ENCODE assay signal across 8 cellular contexts in genomic region chr22:42531401-42532084, GRCh38. TPM values are rescaled to one million over a fixed set of nuclear protein-coding genes. Genes with fewer than 3 reads are reported as not detected.
DNase-seq lines count a peak whose midpoint lies in the region; ATAC-seq, FAIRE-seq and TF ChIP-seq lines count a peak whose summit lies in the region.
"Not testable (repeated sequence)": the region's sequence is repeated elsewhere in the genome, so short reads cannot be mapped to it uniquely, and the experiment has no call there.
"Had no signal": no experiment of that assay in that cellular context is flagged by ENCODE, and none has a peak within 500 bp of the region (broad histone marks: within the 10 kb centered on the region; RNA-seq: fewer than 3 reads in every experiment).

No MANE protein-coding gene starts in this region.

- H4K20me1 ChIP-seq in BLaER1 treated with 17β-estradiol and CSF1 and Interleukin-3, amounts not matched to agents 10 nM and 100 nM; HepG2 (ENCODE audit: insufficient read depth, low read length): not testable (repeated sequence)

- peak overlapping the region; percentile 23 for H4K8ac ChIP-seq in trophoblast cell (ENCODE audit: low read depth, low read length)

- peak overlapping the region; percentile 73 for H3K14ac ChIP-seq in trophoblast cell (ENCODE audit: low read length)

- H2BK5ac ChIP-seq in trophoblast cell (ENCODE audit: low read depth, low read length, poor library complexity): not testable (repeated sequence)

- H4K12ac ChIP-seq in trophoblast cell (ENCODE audit: low read depth, low read length): not testable (repeated sequence)

- peak overlapping the region; percentile 79 for H2BK12ac ChIP-seq in trophoblast cell (ENCODE audit: low read length)

- not testable (repeated sequence) for H3K23ac ChIP-seq in trophoblast cell (ENCODE audit: low read length)

- not testable (repeated sequence) for H2AFZ ChIP-seq in HepG2 (ENCODE audit: low read length); trophoblast cell (ENCODE audit: insufficient read depth, low read length, poor library complexity)

- not testable (repeated sequence) for H3K18ac ChIP-seq in trophoblast cell (ENCODE audit: low read length)

- not testable (repeated sequence) for H3K4ac ChIP-seq in trophoblast cell (ENCODE audit: low read depth, low read length)

- H3K27me3 ChIP-seq in BLaER1 treated with 17β-estradiol and CSF1 and Interleukin-3, amounts not matched to agents 10 nM and 100 nM: peaks cover 0 to 12% (median 11%) of the 10 kb centered on the region in 11 experiments; a peak in 16 of 22 replicates
- not testable (repeated sequence) for H3K27me3 ChIP-seq in HepG2 (ENCODE audit: control insufficient read depth in 1 of 2, insufficient read depth in 2 of 2, low read length in 2 of 2); trophoblast cell (ENCODE audit: insufficient read depth, low read length)

- TF ChIP-seq POLR2A in HepG2 (IDR thresholded peaks at IDR 0.05; ENCODE audit: insufficient read depth in 1 of 2, low read depth in 2 of 2, low read length in 2 of 2): not testable (repeated sequence)

- H2AK5ac ChIP-seq in trophoblast cell (ENCODE audit: low read length): peak overlapping the region; percentile 60

- TF ChIP-seq EP300 in HepG2 (IDR thresholded peaks at IDR 0.05; ENCODE audit: low read depth in 2 of 2, low read length in 2 of 2); HepG2 (CRISPR knock-in tag; IDR thresholded peaks at IDR 0.05; ENCODE audit: borderline replicate concordance): not testable (repeated sequence)

- not testable (repeated sequence) for H3K79me2 ChIP-seq in HepG2 (ENCODE audit: insufficient read depth, low read length); trophoblast cell (ENCODE audit: control insufficient read depth, insufficient read depth, low read length, poor library complexity)

- H4K91ac ChIP-seq in trophoblast cell (ENCODE audit: low read depth, low read length): peak overlapping the region; percentile 70

- not testable (repeated sequence) for H3K4me3 ChIP-seq in BLaER1 treated with 17β-estradiol and CSF1 and Interleukin-3, amounts not matched to agents 10 nM and 100 nM; fibroblast of villous mesenchyme (ENCODE audit: low read depth, low read length); HepG2 (replicated peaks in 1 of 3; ENCODE audit: insufficient read depth in 1 of 3, low read depth in 2 of 3, low read length in 3 of 3); trophoblast cell (ENCODE audit: low read depth, low read length)

- DNase-seq in RCC 7860 (ENCODE audit: low spot score) (peak; percentile 46), amniotic epithelial cell (ENCODE audit: low read depth) (peak; percentile 87), fibroblast of villous mesenchyme (ENCODE audit: low read depth) (peak; percentile 18), trophoblast cell (peak; percentile 38 to 43)
- DNase-seq in HepG2 (ENCODE audit: low spot score): not testable (repeated sequence)

- TF ChIP-seq RAD21 in HepG2 (CRISPR knock-in tag; IDR thresholded peaks at IDR 0.05): not testable (repeated sequence)

- POLR2A ChIA-PET in HepG2 (lab: Yijun Ruan, JAX): not testable (repeated sequence)

- 0 out of 22 replicates have a peak overlapping the region, but pooled peaks of 1 of the 11 experiments have one; percentile 36 for H3K27ac ChIP-seq in BLaER1 treated with 17β-estradiol and CSF1 and Interleukin-3, amounts not matched to agents 10 nM and 100 nM
- peak overlapping the region; percentile 94 for H3K27ac ChIP-seq in KOPT-K1 (ENCODE audit: low read depth, low read length, poor library complexity, severe bottlenecking)
- H3K27ac ChIP-seq in HepG2 (ENCODE audit: extremely low read length, insufficient read depth, low read length); trophoblast cell (ENCODE audit: low read depth, low read length): not testable (repeated sequence)

- intact Hi-C loops in HepG2 (cut with micrococcal nuclease; ENCODE audit: unreplicated experiment): not testable (repeated sequence)

- CTCF ChIA-PET in HepG2 (lab: Yijun Ruan, JAX; ENCODE audit: low intra/inter-chr PET ratio, low total read pairs): not testable (repeated sequence)

- in situ Hi-C loops in HepG2 (cut with HindIII; ENCODE audit: extremely low pct_ligation_motif_present, low pct_unique_long_range_greater_than_20kb): not testable (repeated sequence)

- FAIRE-seq in RCC 7860 (lab: Jason Lieb, UNC): peak; percentile 80
- not testable (repeated sequence) for FAIRE-seq in HepG2 (lab: Jason Lieb, UNC)

- peak overlapping the region in 7 of 11 experiments; percentile 69 to 86 (median 77); a peak in 10 of 22 replicates for H3K4me2 ChIP-seq in BLaER1 treated with 17β-estradiol and CSF1 and Interleukin-3, amounts not matched to agents 10 nM and 100 nM
- H3K4me2 ChIP-seq in HepG2 (ENCODE audit: low read depth, low read length); trophoblast cell (ENCODE audit: low read length): not testable (repeated sequence)

- not testable (repeated sequence) for H3K9me3 ChIP-seq in BLaER1 treated with 17β-estradiol and CSF1 and Interleukin-3, amounts not matched to agents 10 nM and 100 nM (replicated peaks in 1 of 11); KOPT-K1 (ENCODE audit: insufficient read depth, low read length, poor library complexity, severe bottlenecking); HepG2 (ENCODE audit: low read length); trophoblast cell (ENCODE audit: insufficient read depth, low read depth, low read length)

- H3K4me1 ChIP-seq in BLaER1 treated with 17β-estradiol and CSF1 and Interleukin-3, amounts not matched to agents 10 nM and 100 nM: peaks cover 7 to 51% (median 30%) of the 10 kb centered on the region in 10 experiments; a peak in 19 of 20 replicates
- peaks cover 24% of the 10 kb centered on the region for H3K4me1 ChIP-seq in HepG2 (ENCODE audit: insufficient read depth, low read length)
- H3K4me1 ChIP-seq in trophoblast cell (ENCODE audit: control insufficient read depth in 1 of 2, insufficient read depth in 2 of 2, low read length in 2 of 2): peaks cover 39 to 42% of the 10 kb centered on the region in 2 experiments

- BruUV-seq in HepG2 (replicated peaks; lab: Mats Ljungman, UMichigan): not testable (repeated sequence)

- H3K79me1 ChIP-seq in trophoblast cell (ENCODE audit: low read length): peaks cover 27% of the 10 kb centered on the region

- peak overlapping the region; percentile 53 for H2BK120ac ChIP-seq in trophoblast cell (ENCODE audit: insufficient read depth, low read length, poor library complexity)

- H3K9ac ChIP-seq in BLaER1 treated with 17β-estradiol and CSF1 and Interleukin-3, amounts not matched to agents 10 nM and 100 nM; HepG2 (ENCODE audit: insufficient read depth, low read depth, low read length); trophoblast cell (ENCODE audit: low read length): not testable (repeated sequence)

- H3K36me3 ChIP-seq in BLaER1 treated with 17β-estradiol and CSF1 and Interleukin-3, amounts not matched to agents 10 nM and 100 nM; KOPT-K1 (ENCODE audit: insufficient read depth, low read length); HepG2 (replicated peaks in 1 of 2; ENCODE audit: control insufficient read depth in 1 of 2, insufficient read depth in 2 of 2, low read length in 2 of 2); trophoblast cell (ENCODE audit: control insufficient read depth in 1 of 2, insufficient read depth in 2 of 2, low read length in 2 of 2): not testable (repeated sequence)

- not testable (repeated sequence) for TF ChIP-seq CTCF in fibroblast of villous mesenchyme (IDR thresholded peaks at IDR 0.05; ENCODE audit: insufficient read depth, low read depth, low read length); HepG2 (CRISPR knock-in tag; IDR thresholded peaks at IDR 0.05)

- not testable (repeated sequence) for ATAC-seq in HepG2

- 81% methylated on average over 24 of the region's 24 CpGs for WGBS in HepG2 (ENCODE audit: low lambda C conversion rate)
- WGBS in trophoblast cell (ENCODE audit: extremely low coverage, insufficient coverage, insufficient read length): no CpG with 5 or more reads among the region's 24 CpGs

RNA-seq across cellular contexts. Expression of gene RRP7A, which starts 11.9 kb away (rescaled TPM):
- total RNA-seq in fibroblast of villous mesenchyme (24.5 and 29.8 TPM in 2 replicates), HepG2 (2016; rRNA removed; fragmentation: Illumina TruSeq; extraction: Trizol) (41.6 and 48.6 TPM in 2 replicates)
- total RNA-seq in HepG2 (2016; cell fraction: cytosol; rRNA removed; fragmentation: Illumina TruSeq; extraction: Trizol; ENCODE audit: low read depth): 6.9 and 8.5 TPM in 2 replicates
- 45.2 and 47.7 TPM in 2 replicates for total RNA-seq in HepG2 (2016; cell fraction: insoluble cytoplasmic fraction; rRNA removed; fragmentation: Illumina TruSeq; extraction: Trizol)
- total RNA-seq in HepG2 (2016; cell fraction: membrane; rRNA removed; fragmentation: Illumina TruSeq; extraction: Trizol): 19.1 and 19.5 TPM in 2 replicates
- total RNA-seq in HepG2 (2016; cell fraction: nucleus; rRNA removed; fragmentation: Illumina TruSeq; extraction: Trizol): 21.2 and 24.0 TPM in 2 replicates
- 13.8 and 15.3 TPM in 2 replicates for polyA plus RNA-seq in HepG2 (2011; rRNA removed)
- polyA plus RNA-seq in HepG2 (2011; cell fraction: cytosol; rRNA removed): 11.4 and 15.1 TPM in 2 replicates
- polyA plus RNA-seq in HepG2 (2011; cell fraction: nucleus; rRNA removed): 9.3 and 9.5 TPM in 2 replicates
- polyA plus RNA-seq in HepG2 (2012): 12.1 and 13.0 TPM in 2 replicates
- 6.2 and 6.7 TPM in 2 replicates for polyA plus RNA-seq in HepG2 (2016; cell fraction: cytosol; fragmentation: Illumina TruSeq; extraction: Trizol; ENCODE audit: low read depth)
- 42.1 and 48.9 TPM in 2 replicates for polyA plus RNA-seq in HepG2 (2016; cell fraction: insoluble cytoplasmic fraction; fragmentation: Illumina TruSeq; extraction: Trizol; ENCODE audit: low read depth)
- 12.1 and 12.4 TPM in 2 replicates for polyA plus RNA-seq in HepG2 (2016; cell fraction: membrane; fragmentation: Illumina TruSeq; extraction: Trizol; ENCODE audit: low read depth)
- 46.5 and 46.7 TPM in 2 replicates for polyA plus RNA-seq in HepG2 (2016; cell fraction: nucleus; fragmentation: Illumina TruSeq; extraction: Trizol; ENCODE audit: insufficient read depth, low read depth)
- polyA minus RNA-seq in HepG2 (2011; rRNA and poly(A)+ RNA removed; ENCODE audit: low replicate concordance): 15.8 and 23.5 TPM in 2 replicates
- polyA minus RNA-seq in HepG2 (2011; cell fraction: cytosol; rRNA and poly(A)+ RNA removed): 6.8 and 7.3 TPM in 2 replicates
- 10.4 and 12.2 TPM in 2 replicates for polyA minus RNA-seq in HepG2 (2011; cell fraction: nucleus; rRNA and poly(A)+ RNA removed)
- 25.8 TPM in 2 replicates for polyA plus RNA-seq in trophoblast cell (2013)

RNA-seq across cellular contexts. Expression of gene SERHL2, which starts 22.2 kb away (rescaled TPM):
- total RNA-seq in fibroblast of villous mesenchyme (2.2 and 2.3 TPM in 2 replicates), HepG2 (2016; rRNA removed; fragmentation: Illumina TruSeq; extraction: Trizol) (1.0 and 1.6 TPM in 2 replicates)
- total RNA-seq in HepG2 (2016; cell fraction: cytosol; rRNA removed; fragmentation: Illumina TruSeq; extraction: Trizol; ENCODE audit: low read depth): 0.97 TPM in 1 of 2 replicates, not detected in the other
- 1.1 and 1.5 TPM in 2 replicates for total RNA-seq in HepG2 (2016; cell fraction: insoluble cytoplasmic fraction; rRNA removed; fragmentation: Illumina TruSeq; extraction: Trizol)
- total RNA-seq in HepG2 (2016; cell fraction: membrane; rRNA removed; fragmentation: Illumina TruSeq; extraction: Trizol): 0.40 and 0.59 TPM in 2 replicates
- total RNA-seq in HepG2 (2016; cell fraction: nucleus; rRNA removed; fragmentation: Illumina TruSeq; extraction: Trizol): 1.0 and 1.2 TPM in 2 replicates
- polyA plus RNA-seq in HepG2 (2011; rRNA removed): 1.8 and 3.3 TPM in 2 replicates
- polyA plus RNA-seq in HepG2 (2011; cell fraction: cytosol; rRNA removed): 1.6 and 1.9 TPM in 2 replicates
- polyA plus RNA-seq in HepG2 (2011; cell fraction: nucleus; rRNA removed): 2.1 and 3.0 TPM in 2 replicates
- 1.1 and 1.9 TPM in 2 replicates for polyA plus RNA-seq in HepG2 (2012)
- 0.24 and 0.26 TPM in 2 replicates for polyA plus RNA-seq in HepG2 (2016; cell fraction: cytosol; fragmentation: Illumina TruSeq; extraction: Trizol; ENCODE audit: low read depth)
- 2.1 and 2.3 TPM in 2 replicates for polyA plus RNA-seq in HepG2 (2016; cell fraction: insoluble cytoplasmic fraction; fragmentation: Illumina TruSeq; extraction: Trizol; ENCODE audit: low read depth)
- polyA plus RNA-seq in HepG2 (2016; cell fraction: membrane; fragmentation: Illumina TruSeq; extraction: Trizol; ENCODE audit: low read depth): 0.35 and 0.66 TPM in 2 replicates
- 0.92 and 1.8 TPM in 2 replicates for polyA plus RNA-seq in HepG2 (2016; cell fraction: nucleus; fragmentation: Illumina TruSeq; extraction: Trizol; ENCODE audit: insufficient read depth, low read depth)
- 0.44 TPM in 1 of 2 replicates, not detected in the other for polyA minus RNA-seq in HepG2 (2011; rRNA and poly(A)+ RNA removed; ENCODE audit: low replicate concordance)
- polyA minus RNA-seq in HepG2 (2011; cell fraction: cytosol; rRNA and poly(A)+ RNA removed): not detected in 2 replicates
- 0.99 and 1.3 TPM in 2 replicates for polyA minus RNA-seq in HepG2 (2011; cell fraction: nucleus; rRNA and poly(A)+ RNA removed)
- polyA plus RNA-seq in trophoblast cell (2013): 7.1 and 7.2 TPM in 2 replicates
- total RNA-seq: HT-29 had no signal
